In the genomic region with DNA sequence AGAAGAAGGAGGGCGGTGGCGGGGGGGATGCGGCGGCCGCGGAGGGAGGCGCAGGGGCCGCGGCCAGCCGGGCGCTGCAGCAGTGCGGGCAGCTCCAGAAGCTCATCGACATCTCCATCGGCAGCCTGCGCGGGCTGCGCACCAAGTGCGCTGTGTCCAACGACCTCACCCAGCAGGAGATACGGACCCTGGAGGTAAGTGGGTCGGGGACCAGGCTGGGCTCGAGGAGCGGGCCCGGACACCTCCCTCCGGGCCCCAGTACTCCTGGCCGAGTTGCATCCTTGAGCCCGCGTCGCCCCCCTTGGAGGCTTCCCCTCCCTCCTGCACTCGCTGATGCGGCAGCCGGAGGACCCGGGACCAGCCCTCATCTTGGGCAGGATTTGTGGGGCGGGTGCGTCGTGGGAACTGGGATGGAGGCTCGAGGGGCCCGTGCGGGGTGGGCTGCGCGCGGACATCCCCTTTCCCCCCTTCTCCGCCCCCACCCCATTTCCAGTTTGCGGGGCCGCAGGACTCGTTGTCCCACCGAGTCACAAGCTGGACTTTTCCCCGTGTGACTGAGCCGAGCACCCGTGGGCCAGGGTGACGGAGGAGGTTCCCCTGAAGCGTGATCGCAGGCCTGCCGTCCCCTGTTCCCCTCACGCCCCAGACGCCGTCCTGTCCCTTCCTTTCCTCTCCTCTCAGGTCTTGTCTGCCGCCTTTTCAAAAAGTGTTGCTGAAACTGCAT, we compare ENCODE assay signal across 8 cellular contexts. TPM values are rescaled to one million over a fixed set of nuclear protein-coding genes. Genes with fewer than 3 reads are reported as not detected.
DNase-seq lines count a peak whose midpoint lies in the region; ATAC-seq and TF ChIP-seq lines count a peak whose summit lies in the region.

No MANE protein-coding gene starts in this region.

- peak overlapping the region; percentile 19 for H3K9ac ChIP-seq in rectal smooth muscle tissue (ENCODE audit: low read length)

- H3K4me3 Mint-ChIP-seq in WTC11 (peak overlapping the region; percentile 90), glutamatergic neuron (ENCODE audit: unreplicated experiment) (peak overlapping the region; percentile 95)

- no peaks in the 10 kb centered on the region for H3K27me3 ChIP-seq in rectal smooth muscle tissue (ENCODE audit: control insufficient read depth, insufficient read depth, low read length)

- H3K36me3 Mint-ChIP-seq in WTC11 (no peaks in the 10 kb centered on the region), glutamatergic neuron (ENCODE audit: unreplicated experiment) (no peaks in the 10 kb centered on the region)

- CTCF ChIA-PET in WTC11 (lab: Charles Lee) (interaction anchor here (0.6 to 3.5 kb wide), 33 partner anchors 9 to 303 kb away, joined by 3 to 41 read pairs (median 6); no protein-coding TSS in a partner anchor), RWPE1 (lab: Yijun Ruan, JAX) (interaction anchor here (0.7 to 1.3 kb wide), 4 partner anchors 44 to 146 kb away, joined by 3 to 4 read pairs (median 4); no protein-coding TSS in a partner anchor)

- H3K4me1 Mint-ChIP-seq in WTC11 (peaks cover 48% of the 10 kb centered on the region), glutamatergic neuron (ENCODE audit: low read depth, unreplicated experiment) (peaks cover 31% of the 10 kb centered on the region)

- no peak for TF ChIP-seq CTCF in WTC11 (IDR thresholded peaks at IDR 0.05)
- no peak for TF ChIP-seq CTCF in glutamatergic neuron (IDR thresholded peaks at IDR 0.05; ENCODE audit: partially characterized antibody, unreplicated experiment)
- no peak for TF ChIP-seq CTCF in RWPE1 (conservative IDR thresholded peaks at IDR 0.05; ENCODE audit: low read depth)

- peak overlapping the region; percentile 74 for H3K27ac ChIP-seq in rectal smooth muscle tissue (ENCODE audit: low read depth, low read length)
- H3K27ac ChIP-seq in RWPE1: no peak overlapping the region; the same call in 1 of the 2 replicates

- ATAC-seq in WTC11: no peak
- no peak for ATAC-seq in GM21619 (IDR thresholded peaks at IDR 0.05; ENCODE audit: unreplicated experiment)

- peaks cover 12% of the 10 kb centered on the region for H3K27me3 Mint-ChIP-seq in WTC11 (ENCODE audit: low read depth)
- H3K27me3 Mint-ChIP-seq in glutamatergic neuron (ENCODE audit: unreplicated experiment): peaks cover 19% of the 10 kb centered on the region

- peaks cover 12% of the 10 kb centered on the region for H3K4me1 ChIP-seq in rectal smooth muscle tissue (ENCODE audit: control insufficient read depth, insufficient read depth, low read length)

- POLR2A ChIA-PET in WTC11 (lab: Charles Lee) (interaction anchor here (0.8 kb wide), 1 partner anchor 146 kb away, joined by 3 read pairs; no protein-coding TSS in a partner anchor), RWPE1 (lab: Yijun Ruan, JAX; ENCODE audit: low non-redundant PET) (no interaction called here)

- H3K27ac Mint-ChIP-seq in WTC11: peak overlapping the region; percentile 65; the same call in 1 of the 2 replicates
- H3K27ac Mint-ChIP-seq in glutamatergic neuron (ENCODE audit: unreplicated experiment): peak overlapping the region; percentile 91

- H3K4me3 ChIP-seq in rectal smooth muscle tissue (ENCODE audit: low read length): peak overlapping the region; percentile 71

- H3K9me3 Mint-ChIP-seq in WTC11 (no peaks in the 10 kb centered on the region), glutamatergic neuron (ENCODE audit: unreplicated experiment) (peaks cover 11% of the 10 kb centered on the region)

- peak; percentile 20 for DNase-seq in activated naive CD4-positive, alpha-beta T cell treated with Interleukin-2 at 50 U/mL for 16 hours
- no peak for DNase-seq in activated naive CD4-positive, alpha-beta T cell treated with anti-CD3 and anti-CD28 coated beads, Interleukin-2, amount 50 U/mL, for 16 hours
- peak; percentile 50 for DNase-seq in WTC11 (ENCODE audit: low spot score)
- peak; percentile 65 for DNase-seq in glutamatergic neuron
- DNase-seq in RWPE1 (ENCODE audit: low spot score): no peak
- DNase-seq in H4 (ENCODE audit: low spot score): no peak

- no peaks in the 10 kb centered on the region for H3K36me3 ChIP-seq in rectal smooth muscle tissue (ENCODE audit: control insufficient read depth, insufficient read depth, low read length)

TF ChIP-seq in WTC11, 78 proteins besides CTCF, POLR2A, EP300 and RAD21:
- TF ChIP-seq ZNF219 (CRISPR knock-in tag; IDR thresholded peaks at IDR 0.05; ENCODE audit: borderline replicate concordance) (no peak), ESRRA (CRISPR knock-in tag; IDR thresholded peaks at IDR 0.05; ENCODE audit: borderline replicate concordance) (no peak), FOXP1 (CRISPR knock-in tag; IDR thresholded peaks at IDR 0.05; ENCODE audit: borderline replicate concordance) (no peak), JAZF1 (CRISPR knock-in tag; IDR thresholded peaks at IDR 0.05) (no peak), HMGA2 (CRISPR knock-in tag; IDR thresholded peaks at IDR 0.05) (no peak), ZNF317 (CRISPR knock-in tag; IDR thresholded peaks at IDR 0.05; ENCODE audit: borderline replicate concordance, low read depth) (no peak)
- TF ChIP-seq, protein P1, sequence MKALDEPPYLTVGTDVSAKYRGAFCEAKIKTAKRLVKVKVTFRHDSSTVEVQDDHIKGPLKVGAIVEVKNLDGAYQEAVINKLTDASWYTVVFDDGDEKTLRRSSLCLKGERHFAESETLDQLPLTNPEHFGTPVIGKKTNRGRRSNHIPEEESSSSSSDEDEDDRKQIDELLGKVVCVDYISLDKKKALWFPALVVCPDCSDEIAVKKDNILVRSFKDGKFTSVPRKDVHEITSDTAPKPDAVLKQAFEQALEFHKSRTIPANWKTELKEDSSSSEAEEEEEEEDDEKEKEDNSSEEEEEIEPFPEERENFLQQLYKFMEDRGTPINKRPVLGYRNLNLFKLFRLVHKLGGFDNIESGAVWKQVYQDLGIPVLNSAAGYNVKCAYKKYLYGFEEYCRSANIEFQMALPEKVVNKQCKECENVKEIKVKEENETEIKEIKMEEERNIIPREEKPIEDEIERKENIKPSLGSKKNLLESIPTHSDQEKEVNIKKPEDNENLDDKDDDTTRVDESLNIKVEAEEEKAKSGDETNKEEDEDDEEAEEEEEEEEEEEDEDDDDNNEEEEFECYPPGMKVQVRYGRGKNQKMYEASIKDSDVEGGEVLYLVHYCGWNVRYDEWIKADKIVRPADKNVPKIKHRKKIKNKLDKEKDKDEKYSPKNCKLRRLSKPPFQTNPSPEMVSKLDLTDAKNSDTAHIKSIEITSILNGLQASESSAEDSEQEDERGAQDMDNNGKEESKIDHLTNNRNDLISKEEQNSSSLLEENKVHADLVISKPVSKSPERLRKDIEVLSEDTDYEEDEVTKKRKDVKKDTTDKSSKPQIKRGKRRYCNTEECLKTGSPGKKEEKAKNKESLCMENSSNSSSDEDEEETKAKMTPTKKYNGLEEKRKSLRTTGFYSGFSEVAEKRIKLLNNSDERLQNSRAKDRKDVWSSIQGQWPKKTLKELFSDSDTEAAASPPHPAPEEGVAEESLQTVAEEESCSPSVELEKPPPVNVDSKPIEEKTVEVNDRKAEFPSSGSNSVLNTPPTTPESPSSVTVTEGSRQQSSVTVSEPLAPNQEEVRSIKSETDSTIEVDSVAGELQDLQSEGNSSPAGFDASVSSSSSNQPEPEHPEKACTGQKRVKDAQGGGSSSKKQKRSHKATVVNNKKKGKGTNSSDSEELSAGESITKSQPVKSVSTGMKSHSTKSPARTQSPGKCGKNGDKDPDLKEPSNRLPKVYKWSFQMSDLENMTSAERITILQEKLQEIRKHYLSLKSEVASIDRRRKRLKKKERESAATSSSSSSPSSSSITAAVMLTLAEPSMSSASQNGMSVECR (CRISPR knock-in tag; IDR thresholded peaks at IDR 0.05; ENCODE audit: borderline replicate concordance): no peak

RNA-seq across cellular contexts. Expression of a gene that starts 0.6 kb away (rescaled TPM):
- 38.0 to 45.5 TPM (median 39.7 TPM) in 3 replicates for total RNA-seq in WTC11 (2021)
- 203 TPM for total RNA-seq in glutamatergic neuron (ENCODE audit: unreplicated experiment)
- 3.9 and 7.4 TPM in 2 replicates for total RNA-seq in H4 (2014; rRNA removed; shearing (Covaris generic))

Comparison
In these comparisons a context has a peak if more than half of its experiments do, and no peak if none do; other contexts are left out.
1. DNase-seq: peak in activated naive CD4-positive, alpha-beta T cell treated with Interleukin-2 at 50 U/mL for 16 hours (single experiment), WTC11 (single experiment) and glutamatergic neuron (single experiment); none in activated naive CD4-positive, alpha-beta T cell treated with anti-CD3 and anti-CD28 coated beads, Interleukin-2, amount 50 U/mL, for 16 hours (single experiment), RWPE1 (single experiment) and H4 (single experiment).